In the genomic region with DNA sequence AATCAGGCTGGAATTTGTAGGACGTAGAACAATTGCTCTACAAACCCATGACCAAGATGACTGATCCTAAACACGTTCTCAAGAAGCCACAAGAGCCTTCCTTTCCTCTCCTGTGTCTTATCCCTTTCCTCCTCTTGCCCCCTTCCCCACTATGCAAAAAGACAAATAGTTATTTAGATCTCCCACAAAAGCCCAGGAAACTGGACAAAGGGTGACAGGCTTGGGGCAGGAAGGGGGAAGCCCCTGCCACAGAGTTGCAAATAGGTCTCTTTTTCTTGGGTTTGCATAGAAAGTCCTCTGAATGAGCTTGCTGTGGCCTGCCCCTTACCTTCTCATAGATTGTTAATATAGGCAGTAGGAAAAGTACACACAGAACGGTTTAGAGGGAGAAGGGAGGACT, we compare ENCODE assay signal across 1 cellular context.
A peak's percentile ranks its signal among the peaks of the same experiment; 100 is the strongest.
TF ChIP-seq lines count a peak whose summit lies in the region.

No MANE protein-coding gene starts in this region.

TF ChIP-seq in GM23338, 12 proteins besides CTCF, POLR2A, EP300 and RAD21 (continued from another document):
- TF ChIP-seq, protein P1, sequence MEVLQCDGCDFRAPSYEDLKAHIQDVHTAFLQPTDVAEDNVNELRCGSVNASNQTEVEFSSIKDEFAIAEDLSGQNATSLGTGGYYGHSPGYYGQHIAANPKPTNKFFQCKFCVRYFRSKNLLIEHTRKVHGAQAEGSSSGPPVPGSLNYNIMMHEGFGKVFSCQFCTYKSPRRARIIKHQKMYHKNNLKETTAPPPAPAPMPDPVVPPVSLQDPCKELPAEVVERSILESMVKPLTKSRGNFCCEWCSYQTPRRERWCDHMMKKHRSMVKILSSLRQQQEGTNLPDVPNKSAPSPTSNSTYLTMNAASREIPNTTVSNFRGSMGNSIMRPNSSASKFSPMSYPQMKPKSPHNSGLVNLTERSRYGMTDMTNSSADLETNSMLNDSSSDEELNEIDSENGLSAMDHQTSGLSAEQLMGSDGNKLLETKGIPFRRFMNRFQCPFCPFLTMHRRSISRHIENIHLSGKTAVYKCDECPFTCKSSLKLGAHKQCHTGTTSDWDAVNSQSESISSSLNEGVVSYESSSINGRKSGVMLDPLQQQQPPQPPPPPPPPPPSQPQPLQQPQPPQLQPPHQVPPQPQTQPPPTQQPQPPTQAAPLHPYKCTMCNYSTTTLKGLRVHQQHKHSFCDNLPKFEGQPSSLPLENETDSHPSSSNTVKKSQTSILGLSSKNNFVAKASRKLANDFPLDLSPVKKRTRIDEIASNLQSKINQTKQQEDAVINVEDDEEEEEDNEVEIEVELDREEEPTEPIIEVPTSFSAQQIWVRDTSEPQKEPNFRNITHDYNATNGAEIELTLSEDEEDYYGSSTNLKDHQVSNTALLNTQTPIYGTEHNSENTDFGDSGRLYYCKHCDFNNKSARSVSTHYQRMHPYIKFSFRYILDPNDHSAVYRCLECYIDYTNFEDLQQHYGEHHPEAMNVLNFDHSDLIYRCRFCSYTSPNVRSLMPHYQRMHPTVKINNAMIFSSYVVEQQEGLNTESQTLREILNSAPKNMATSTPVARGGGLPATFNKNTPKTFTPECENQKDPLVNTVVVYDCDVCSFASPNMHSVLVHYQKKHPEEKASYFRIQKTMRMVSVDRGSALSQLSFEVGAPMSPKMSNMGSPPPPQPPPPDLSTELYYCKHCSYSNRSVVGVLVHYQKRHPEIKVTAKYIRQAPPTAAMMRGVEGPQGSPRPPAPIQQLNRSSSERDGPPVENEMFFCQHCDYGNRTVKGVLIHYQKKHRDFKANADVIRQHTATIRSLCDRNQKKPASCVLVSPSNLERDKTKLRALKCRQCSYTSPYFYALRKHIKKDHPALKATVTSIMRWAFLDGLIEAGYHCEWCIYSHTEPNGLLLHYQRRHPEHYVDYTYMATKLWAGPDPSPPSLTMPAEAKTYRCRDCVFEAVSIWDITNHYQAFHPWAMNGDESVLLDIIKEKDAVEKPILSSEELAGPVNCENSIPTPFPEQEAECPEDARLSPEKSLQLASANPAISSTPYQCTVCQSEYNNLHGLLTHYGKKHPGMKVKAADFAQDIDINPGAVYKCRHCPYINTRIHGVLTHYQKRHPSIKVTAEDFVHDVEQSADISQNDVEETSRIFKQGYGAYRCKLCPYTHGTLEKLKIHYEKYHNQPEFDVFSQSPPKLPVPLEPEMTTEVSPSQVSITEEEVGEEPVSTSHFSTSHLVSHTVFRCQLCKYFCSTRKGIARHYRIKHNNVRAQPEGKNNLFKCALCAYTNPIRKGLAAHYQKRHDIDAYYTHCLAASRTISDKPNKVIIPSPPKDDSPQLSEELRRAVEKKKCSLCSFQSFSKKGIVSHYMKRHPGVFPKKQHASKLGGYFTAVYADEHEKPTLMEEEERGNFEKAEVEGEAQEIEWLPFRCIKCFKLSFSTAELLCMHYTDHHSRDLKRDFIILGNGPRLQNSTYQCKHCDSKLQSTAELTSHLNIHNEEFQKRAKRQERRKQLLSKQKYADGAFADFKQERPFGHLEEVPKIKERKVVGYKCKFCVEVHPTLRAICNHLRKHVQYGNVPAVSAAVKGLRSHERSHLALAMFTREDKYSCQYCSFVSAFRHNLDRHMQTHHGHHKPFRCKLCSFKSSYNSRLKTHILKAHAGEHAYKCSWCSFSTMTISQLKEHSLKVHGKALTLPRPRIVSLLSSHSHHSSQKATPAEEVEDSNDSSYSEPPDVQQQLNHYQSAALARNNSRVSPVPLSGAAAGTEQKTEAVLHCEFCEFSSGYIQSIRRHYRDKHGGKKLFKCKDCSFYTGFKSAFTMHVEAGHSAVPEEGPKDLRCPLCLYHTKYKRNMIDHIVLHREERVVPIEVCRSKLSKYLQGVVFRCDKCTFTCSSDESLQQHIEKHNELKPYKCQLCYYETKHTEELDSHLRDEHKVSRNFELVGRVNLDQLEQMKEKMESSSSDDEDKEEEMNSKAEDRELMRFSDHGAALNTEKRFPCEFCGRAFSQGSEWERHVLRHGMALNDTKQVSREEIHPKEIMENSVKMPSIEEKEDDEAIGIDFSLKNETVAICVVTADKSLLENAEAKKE (CRISPR knock-in tag; IDR thresholded peaks at IDR 0.05): peak; percentile 94
- TF ChIP-seq, protein P2, sequence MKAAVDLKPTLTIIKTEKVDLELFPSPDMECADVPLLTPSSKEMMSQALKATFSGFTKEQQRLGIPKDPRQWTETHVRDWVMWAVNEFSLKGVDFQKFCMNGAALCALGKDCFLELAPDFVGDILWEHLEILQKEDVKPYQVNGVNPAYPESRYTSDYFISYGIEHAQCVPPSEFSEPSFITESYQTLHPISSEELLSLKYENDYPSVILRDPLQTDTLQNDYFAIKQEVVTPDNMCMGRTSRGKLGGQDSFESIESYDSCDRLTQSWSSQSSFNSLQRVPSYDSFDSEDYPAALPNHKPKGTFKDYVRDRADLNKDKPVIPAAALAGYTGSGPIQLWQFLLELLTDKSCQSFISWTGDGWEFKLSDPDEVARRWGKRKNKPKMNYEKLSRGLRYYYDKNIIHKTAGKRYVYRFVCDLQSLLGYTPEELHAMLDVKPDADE (IDR thresholded peaks at IDR 0.05): peak; percentile 56; the same call in 1 of the 2 replicates
- TF ChIP-seq POLR2AphosphoS5 (IDR thresholded peaks at IDR 0.05; ENCODE audit: low read depth): peak; percentile 38; the same call in 1 of the 2 replicates
- no peak for TF ChIP-seq EZH2 (IDR thresholded peaks at IDR 0.05; ENCODE audit: low read depth, unreplicated experiment)
